Comparison of ENCODE assay signal across 17 cellular contexts in the genomic region with DNA sequence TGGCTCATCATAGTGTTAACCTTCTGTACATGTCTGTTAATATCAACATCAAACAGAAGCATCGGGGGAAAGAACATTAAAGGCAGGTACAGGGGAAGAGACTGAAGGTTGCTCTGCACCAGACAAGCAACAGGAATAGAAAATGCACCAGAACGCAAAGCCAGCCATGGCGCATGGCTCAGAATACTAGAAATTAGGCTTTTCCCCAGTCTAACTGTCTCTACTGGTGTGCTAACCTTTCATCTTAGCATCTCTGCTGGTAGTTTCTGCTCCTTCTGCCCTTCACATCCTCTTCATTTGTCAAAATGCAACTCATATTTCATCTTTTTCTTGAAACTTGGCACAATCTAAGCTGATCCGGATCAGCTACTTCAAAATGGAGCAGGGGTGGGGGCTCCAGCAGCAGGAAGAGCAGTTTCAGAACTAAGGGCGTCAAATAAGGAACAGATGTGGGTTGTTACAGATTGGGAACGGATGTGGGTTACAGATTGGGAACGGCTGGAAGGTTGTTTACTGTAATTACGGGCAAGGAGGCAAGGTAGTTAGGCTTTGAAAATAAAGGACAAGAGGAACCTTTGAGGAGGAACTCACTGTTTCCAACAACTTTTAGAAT. TPM values are rescaled to one million over a fixed set of nuclear protein-coding genes. Genes with fewer than 3 reads are reported as not detected.
DNase-seq lines count a peak whose midpoint lies in the region; ATAC-seq and TF ChIP-seq lines count a peak whose summit lies in the region.
"Had no signal": no experiment of that assay in that cellular context is flagged by ENCODE, and none has a peak within 500 bp of the region (broad histone marks: within the 10 kb centered on the region; RNA-seq: fewer than 3 reads in every experiment).

No MANE protein-coding gene starts in this region.

- peak overlapping the region in 4 of 10 experiments; percentile 2 to 13 (median 7); a peak in 4 of 20 replicates for H3K4me3 ChIP-seq in BLaER1 treated with 17β-estradiol and CSF1 and Interleukin-3, amounts not matched to agents 10 nM and 100 nM
- no peak overlapping the region for H3K4me3 ChIP-seq in DND-41 (ENCODE audit: low read depth in 1 of 2, low read length in 2 of 2)
- H3K4me3 ChIP-seq: lung, thyroid gland had no signal

- peak overlapping the region; percentile 47 to 78 (median 72) for H3K4me2 ChIP-seq in BLaER1 treated with 17β-estradiol and CSF1 and Interleukin-3, amounts not matched to agents 10 nM and 100 nM
- peak overlapping the region; percentile 9 for H3K4me2 ChIP-seq in DND-41 (ENCODE audit: insufficient read depth, low read length)

- H3K9ac ChIP-seq in BLaER1 treated with 17β-estradiol and CSF1 and Interleukin-3, amounts not matched to agents 10 nM and 100 nM, result peak overlapping the region in 8 of 11 experiments; percentile 3 to 62 (median 50); a peak in 13 of 22 replicates
- 0 out of 2 replicates have a peak overlapping the region, but pooled peaks have one; percentile 14 for H3K9ac ChIP-seq in DND-41 (ENCODE audit: low read depth, low read length)

- no peaks in the 10 kb centered on the region for H3K27me3 Mint-ChIP-seq in activated T-helper 17 cell treated with anti-CD3 and anti-CD28 coated beads, Interleukin-2, amount 50 U/mL, for 72 hours
- no peaks in the 10 kb centered on the region for H3K27me3 Mint-ChIP-seq in naive B cell

- H3K27me3 ChIP-seq in BLaER1 treated with 17β-estradiol and CSF1 and Interleukin-3, amounts not matched to agents 10 nM and 100 nM, result no peaks in the 10 kb centered on the region
- H3K27me3 ChIP-seq in DND-41 (ENCODE audit: insufficient read depth, low read length, poor library complexity), result no peaks in the 10 kb centered on the region
- H3K27me3 ChIP-seq: thyroid gland had no signal

- TF ChIP-seq CTCF in DND-41 (IDR thresholded peaks at IDR 0.05; ENCODE audit: borderline replicate concordance, extremely low read depth, low read length, poor library complexity, severe bottlenecking), result no peak

- H3K9me3 Mint-ChIP-seq in activated T-helper 17 cell treated with anti-CD3 and anti-CD28 coated beads, Interleukin-2, amount 50 U/mL, for 72 hours, result peaks cover 15% of the 10 kb centered on the region
- H3K9me3 Mint-ChIP-seq in naive B cell, result peaks cover 0 to 4% (median 0%) of the 10 kb centered on the region in 7 donors

- peaks cover 36 to 49% (median 40%) of the 10 kb centered on the region in 10 experiments for H3K4me1 ChIP-seq in BLaER1 treated with 17β-estradiol and CSF1 and Interleukin-3, amounts not matched to agents 10 nM and 100 nM
- peaks cover 43% of the 10 kb centered on the region for H3K4me1 ChIP-seq in DND-41 (ENCODE audit: insufficient read depth, low read length)

- DNase-seq in DND-41 (peak; percentile 59), naive B cell (no peak), NCI-H1694 treated with DMSO at 0.1 percent for 48 hours (lab: John Stamatoyannopoulos, UW) (no peak), left ventricle myocardium superior (no peak)
- no peak for DNase-seq in effector CD4-positive, alpha-beta T cell
- DNase-seq: activated CD8-positive, alpha-beta memory T cell treated with anti-CD3 and anti-CD28 coated beads for 24 hours; activated gamma-delta T cell treated with Interleukin-2 at 50 U/mL for 16 hours; C1 segment of cervical spinal cord; DMS79 treated with DMSO at 0.1 percent for 48 hours; NCI-H2107; SHP77 treated with DMSO at 0.1 percent for 48 hours; T-helper 9 cell; thyroid gland had no signal

- H3K79me2 ChIP-seq in DND-41 (ENCODE audit: insufficient read depth, low read length), result no peaks in the 10 kb centered on the region

- peak overlapping the region in 10 of 11 experiments; percentile 47 to 81 (median 74); a peak in 21 of 22 replicates for H3K27ac ChIP-seq in BLaER1 treated with 17β-estradiol and CSF1 and Interleukin-3, amounts not matched to agents 10 nM and 100 nM
- H3K27ac ChIP-seq in DND-41 (ENCODE audit: low read length), result peak overlapping the region; percentile 78

- H4K20me1 ChIP-seq in BLaER1 treated with 17β-estradiol and CSF1 and Interleukin-3, amounts not matched to agents 10 nM and 100 nM, result no peaks in the 10 kb centered on the region
- H4K20me1 ChIP-seq in DND-41 (ENCODE audit: insufficient read depth, low read length), result no peaks in the 10 kb centered on the region; the same call in 1 of the 2 replicates

- no peaks in the 10 kb centered on the region for H3K36me3 Mint-ChIP-seq in activated T-helper 17 cell treated with anti-CD3 and anti-CD28 coated beads, Interleukin-2, amount 50 U/mL, for 72 hours (ENCODE audit: low read depth)
- H3K36me3 Mint-ChIP-seq in naive B cell, result no peaks in the 10 kb centered on the region

- H3K27ac Mint-ChIP-seq in activated T-helper 17 cell treated with anti-CD3 and anti-CD28 coated beads, Interleukin-2, amount 50 U/mL, for 72 hours, result peak overlapping the region; percentile 27
- H3K27ac Mint-ChIP-seq in naive B cell, result peak overlapping the region in 4 of 6 donors; percentile 52 to 85 (median 68)

- peak overlapping the region; percentile 57 for H3K4me3 Mint-ChIP-seq in activated T-helper 17 cell treated with anti-CD3 and anti-CD28 coated beads, Interleukin-2, amount 50 U/mL, for 72 hours
- H3K4me3 Mint-ChIP-seq in naive B cell, result peak overlapping the region in 6 of 8 donors; percentile 3 to 84 (median 38)

- peaks cover 0 to 52% (median 30%) of the 10 kb centered on the region in 11 experiments; a peak in 17 of 22 replicates for H3K9me3 ChIP-seq in BLaER1 treated with 17β-estradiol and CSF1 and Interleukin-3, amounts not matched to agents 10 nM and 100 nM (replicated peaks in 1 of 11)
- peaks cover 4% of the 10 kb centered on the region for H3K9me3 ChIP-seq in DND-41 (ENCODE audit: insufficient read depth, low read length, severe bottlenecking)
- H3K9me3 ChIP-seq: thyroid gland had no signal

- peaks cover 0 to 64% (median 29%) of the 10 kb centered on the region in 11 experiments; a peak in 15 of 22 replicates for H3K36me3 ChIP-seq in BLaER1 treated with 17β-estradiol and CSF1 and Interleukin-3, amounts not matched to agents 10 nM and 100 nM
- peaks cover 30% of the 10 kb centered on the region for H3K36me3 ChIP-seq in DND-41 (ENCODE audit: insufficient read depth, low read length)
- H3K36me3 ChIP-seq: thyroid gland had no signal

- ATAC-seq in DND-41 (ENCODE audit: insufficient read depth, low read depth) (peak; percentile 87), naive B cell (ENCODE audit: low read depth in 2 of 2) (peak in 1 of 2 donors; percentile 35), GM18519 (IDR thresholded peaks at IDR 0.05; ENCODE audit: low FRiP score, unreplicated experiment) (no peak), left ventricle myocardium superior (no peak)
- ATAC-seq in activated T-helper 17 cell treated with anti-CD3 and anti-CD28 coated beads, Interleukin-2, amount 50 U/mL, for 72 hours (replicated peaks), result peak; percentile 62

- peaks cover 20% of the 10 kb centered on the region for H3K4me1 Mint-ChIP-seq in activated T-helper 17 cell treated with anti-CD3 and anti-CD28 coated beads, Interleukin-2, amount 50 U/mL, for 72 hours
- H3K4me1 Mint-ChIP-seq in naive B cell, result peaks cover 12 to 32% (median 15%) of the 10 kb centered on the region in 3 donors

- no peak overlapping the region for H2AFZ ChIP-seq in DND-41 (ENCODE audit: low read depth, low read length)

- intact Hi-C loops in left ventricle myocardium superior (cut with micrococcal nuclease), result no loop called here

RNA-seq across cellular contexts. Expression of gene RNASET2, which starts 13.1 kb away (rescaled TPM):
- 100 to 1,000 TPM in 1 of 2 donors, 10 to 100 TPM in 1; 94.2 to 210 TPM for total RNA-seq in activated T-helper 17 cell treated with anti-CD3 and anti-CD28 coated beads, Interleukin-2, amount 50 U/mL, for 72 hours
- polyA plus RNA-seq in naive B cell (ENCODE audit: low read depth in 6 of 6), result 100 to 1,000 TPM; 472 to 744 (median 534) TPM
- total RNA-seq in left ventricle myocardium superior, result 13.0 TPM

RNA-seq across cellular contexts. Expression of gene CEP43, which starts 29.7 kb away (rescaled TPM):
- 10 to 100 TPM; 24.7 to 29.0 TPM for total RNA-seq in activated T-helper 17 cell treated with anti-CD3 and anti-CD28 coated beads, Interleukin-2, amount 50 U/mL, for 72 hours
- 10 to 100 TPM in 1 of 6 donors, 1 to 10 TPM in 5; 6.6 to 12.0 (median 7.2) TPM for polyA plus RNA-seq in naive B cell (ENCODE audit: low read depth in 6 of 6)
- total RNA-seq in left ventricle myocardium superior, result 12.3 TPM

Comparison
In these comparisons a context has a peak if more than half of its experiments do, and no peak if none do; other contexts are left out.
1. ATAC-seq: peak in DND-41 (single experiment) and activated T-helper 17 cell treated with anti-CD3 and anti-CD28 coated beads, Interleukin-2, amount 50 U/mL, for 72 hours (single experiment); none in GM18519 (single experiment) and left ventricle myocardium superior (single experiment).